Comparison of ENCODE assay signal across 19 cellular contexts in the genomic region with DNA sequence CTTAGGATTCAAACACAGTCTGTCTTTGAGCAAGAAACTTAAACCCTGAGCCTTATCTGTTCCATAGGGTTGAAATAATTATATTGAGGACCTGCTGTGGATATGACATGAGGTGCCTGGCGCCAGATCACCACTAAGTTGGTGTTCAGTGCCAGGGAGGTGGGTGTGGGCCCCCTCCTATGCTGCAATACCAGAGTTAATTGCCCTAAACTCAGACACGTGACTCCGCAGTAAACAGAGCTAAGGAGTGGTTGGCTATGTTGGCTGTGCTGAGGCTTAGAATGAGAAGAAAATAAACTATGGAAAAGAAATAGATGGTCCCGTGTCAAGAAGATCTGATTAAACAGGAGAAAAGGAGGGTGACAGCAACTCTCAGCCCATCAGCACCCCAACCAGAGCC.
DNase-seq lines count a peak whose midpoint lies in the region; ATAC-seq and TF ChIP-seq lines count a peak whose summit lies in the region.
"Had no signal": no experiment of that assay in that cellular context is flagged by ENCODE, and none has a peak within 500 bp of the region (broad histone marks: within the 10 kb centered on the region; RNA-seq: fewer than 3 reads in every experiment).

No MANE protein-coding gene starts in this region.

- H3K9me3 ChIP-seq in transverse colon: no peaks in the 10 kb centered on the region
- H3K9me3 ChIP-seq in CD8-positive, alpha-beta T cell (ENCODE audit: low read length): no peaks in the 10 kb centered on the region

- in situ Hi-C loops in transverse colon (cut with MboI; ENCODE audit: low pct_ligation_motif_present in 1 of 4, low pct_unique_long_range_greater_than_20kb in 1 of 4, low sequenced_read_pairs in 3 of 4): no loop called here

- no peak overlapping the region for H3K27ac Mint-ChIP-seq in CD8-positive, alpha-beta T cell
- H3K27ac Mint-ChIP-seq: HFFc6 had no signal

- TF ChIP-seq EP300 in transverse colon (IDR thresholded peaks at IDR 0.05; ENCODE audit: low read depth): no peak

- peaks cover 5 to 44% (median 30%) of the 10 kb centered on the region in 4 donors for H3K4me1 ChIP-seq in transverse colon
- no peaks in the 10 kb centered on the region for H3K4me1 ChIP-seq in CD8-positive, alpha-beta T cell (ENCODE audit: insufficient read depth, low read length)

- H3K36me3 ChIP-seq in transverse colon: no peaks in the 10 kb centered on the region
- no peaks in the 10 kb centered on the region for H3K36me3 ChIP-seq in CD8-positive, alpha-beta T cell (ENCODE audit: insufficient read depth, low read length)

- no peaks in the 10 kb centered on the region for H3K27me3 Mint-ChIP-seq in CD8-positive, alpha-beta T cell (ENCODE audit: low read depth)

- TF ChIP-seq POLR2A in transverse colon (IDR thresholded peaks at IDR 0.05): no peak

- DNase-seq in NCI-H748 (lab: John Stamatoyannopoulos, UW; ENCODE audit: unreplicated experiment): peak; percentile 45
- no peak for DNase-seq in NCI-H748 treated with DMSO at 0.1 percent for 48 hours (lab: John Stamatoyannopoulos, UW)
- peak; percentile 82 for DNase-seq in NOMO-1 treated with dmso at 0.1 percent for 144 hours (lab: John Stamatoyannopoulos, UW; ENCODE audit: unreplicated experiment)
- DNase-seq in left kidney (ENCODE audit: low read depth, low spot score): peak; percentile 41
- DNase-seq in transverse colon: peak; percentile 80
- no peak for DNase-seq in activated gamma-delta T cell (lab: John Stamatoyannopoulos, UW)
- no peak for DNase-seq in stimulated activated naive CD4-positive, alpha-beta T cell treated with Interleukin-2 at 50 U/mL for 16 hours (lab: John Stamatoyannopoulos, UW)
- no peak for DNase-seq in CD8-positive, alpha-beta T cell
- DNase-seq: EL, GF-D8, HFFc6, Kasumi-1, NCI-H1417 treated with DMSO at 0.1 percent for 48 hours, NCI-H187, NCI-H226, NCI-H510A treated with DMSO at 0.1 percent for 48 hours had no signal

- H3K27me3 ChIP-seq in transverse colon: no peaks in the 10 kb centered on the region
- no peaks in the 10 kb centered on the region for H3K27me3 ChIP-seq in CD8-positive, alpha-beta T cell (ENCODE audit: insufficient read depth, low read length)

- no peak for ATAC-seq in CD8-positive, alpha-beta T cell
- ATAC-seq: Panc1, SK-N-SH treated with all-trans-retinoic acid at 6 μM for 48 hours had no signal

- H3K4me3 ChIP-seq in transverse colon: no peak overlapping the region
- no peak overlapping the region for H3K4me3 ChIP-seq in CD8-positive, alpha-beta T cell (ENCODE audit: low read depth, low read length)

- intact Hi-C loops in transverse colon (cut with DNase I; ENCODE audit: low total_unique reads): no loop called here
- intact Hi-C loops in CD8-positive, alpha-beta T cell (cut with DNase I, micrococcal nuclease): no loop called here

- no peak for TF ChIP-seq CTCF in transverse colon (IDR thresholded peaks at IDR 0.05)
- TF ChIP-seq CTCF in CD8-positive, alpha-beta T cell (IDR thresholded peaks at IDR 0.05): no peak

- no peak overlapping the region for H3K4me3 Mint-ChIP-seq in CD8-positive, alpha-beta T cell
- H3K4me3 Mint-ChIP-seq: HFFc6 had no signal

- CTCF ChIA-PET in CD8-positive, alpha-beta T cell (lab: Charles Lee): no interaction called here

- POLR2A ChIA-PET in CD8-positive, alpha-beta T cell (lab: Charles Lee): no interaction called here

- no peaks in the 10 kb centered on the region for H3K9me3 Mint-ChIP-seq in CD8-positive, alpha-beta T cell
- H3K9me3 Mint-ChIP-seq: HFFc6 had no signal

- H3K4me1 Mint-ChIP-seq in CD8-positive, alpha-beta T cell (ENCODE audit: low read depth): no peaks in the 10 kb centered on the region

- WGBS in transverse colon (ENCODE audit: low coverage in 1 of 2), 2 donors: 38 to 44% methylated on average over 3 to 4 of the region's 4 CpGs

- no peaks in the 10 kb centered on the region for H3K36me3 Mint-ChIP-seq in CD8-positive, alpha-beta T cell

- peak overlapping the region; percentile 48 to 70 (median 66) for H3K27ac ChIP-seq in transverse colon
- H3K27ac ChIP-seq in CD8-positive, alpha-beta T cell (ENCODE audit: low read depth, low read length): no peak overlapping the region
- H3K27ac ChIP-seq: C4-2B had no signal

Comparison
In these comparisons a context has a peak if more than half of its experiments do, and no peak if none do; other contexts are left out.
1. DNase-seq: peak in NCI-H748 (single experiment), NOMO-1 treated with dmso at 0.1 percent for 144 hours (single experiment), left kidney (single experiment) and transverse colon (single experiment); none in NCI-H748 treated with DMSO at 0.1 percent for 48 hours (single experiment), activated gamma-delta T cell (single experiment), stimulated activated naive CD4-positive, alpha-beta T cell treated with Interleukin-2 at 50 U/mL for 16 hours (single experiment) and CD8-positive, alpha-beta T cell (0 of 7).